Comparison of ENCODE assay signal across 8 cellular contexts in genomic region chr5:10016559-10016958, GRCh38.
DNase-seq lines count a peak whose midpoint lies in the region; FAIRE-seq and TF ChIP-seq lines count a peak whose summit lies in the region.
"Not testable (repeated sequence)": the region's sequence is repeated elsewhere in the genome, so short reads cannot be mapped to it uniquely, and the experiment has no call there.

No MANE protein-coding gene starts in this region.

- DNase-seq in Caki2 (ENCODE audit: low read depth) (peak; percentile 68), H9 (peak; percentile 61), NCI-H1417 (lab: John Stamatoyannopoulos, UW) (peak in 2 of 3 experiments; percentile 19 to 21), amniotic epithelial cell (ENCODE audit: low read depth) (peak; percentile 85), islet precursor cell (peak; percentile 56), renal cortical epithelial cell (ENCODE audit: low read depth) (peak; percentile 3)
- DNase-seq in PC-9; H1 (ENCODE audit: low read depth in 1 of 2, low spot score in 2 of 2): not testable (repeated sequence)

- not testable (repeated sequence) for H3K18ac ChIP-seq in H9 (ENCODE audit: insufficient read length, low read depth, low read length); H1 (ENCODE audit: extremely low read depth, low read length)

- not testable (repeated sequence) for H3K27ac ChIP-seq in H9 (ENCODE audit: insufficient read length, low read depth, low read length); PC-9; H1 (ENCODE audit: low read depth, low read length)

- peaks cover 15 to 17% of the 10 kb centered on the region in 2 experiments for H3K9me3 Mint-ChIP-seq in H9

- not testable (repeated sequence) for H2AFZ ChIP-seq in H9 (ENCODE audit: low read length); PC-9
- H2AFZ ChIP-seq in H1 (ENCODE audit: low read length): peak overlapping the region; percentile 56

- FAIRE-seq in H1 (lab: Jason Lieb, UNC): not testable (repeated sequence)

- H3K27me3 ChIP-seq in H9 (ENCODE audit: insufficient read depth, low read length); PC-9 (ENCODE audit: insufficient read depth, low read depth); H1 (replicated peaks in 1 of 4; ENCODE audit: control insufficient read depth in 3 of 4, extremely low read depth in 1 of 4, insufficient read depth in 3 of 4, low read length in 3 of 4): not testable (repeated sequence)

- H3F3A ChIP-seq in PC-9 (ENCODE audit: insufficient read depth, low read depth): not testable (repeated sequence)

- not testable (repeated sequence) for H3K79me1 ChIP-seq in H9 (ENCODE audit: insufficient read depth, low read depth, low read length, poor library complexity, severe bottlenecking); H1 (ENCODE audit: low read depth, low read length)

- not testable (repeated sequence) for H4K20me1 ChIP-seq in H9 (ENCODE audit: control insufficient read depth, insufficient read depth, insufficient read length); PC-9 (ENCODE audit: insufficient read depth); H1 (replicated peaks in 1 of 2; ENCODE audit: control insufficient read depth in 1 of 2, insufficient read depth in 2 of 2, low read length in 2 of 2)

- H3T11ph ChIP-seq in H9 (ENCODE audit: low read length): not testable (repeated sequence)

- not testable (repeated sequence) for TF ChIP-seq RAD21 in H1 (IDR thresholded peaks at IDR 0.05 in 1 of 2, conservative IDR thresholded peaks at IDR 0.05 in 1 of 2; ENCODE audit: low read depth in 2 of 2, low read length in 2 of 2)

- no CpG with 5 or more reads among the region's 8 CpGs for WGBS in H9 (ENCODE audit: extremely low coverage, insufficient read length, low lambda C conversion rate)
- WGBS in H1 (ENCODE audit: extremely low coverage in 1 of 2, insufficient coverage in 1 of 2, insufficient read length in 1 of 2, insufficient replicate concordance in 2 of 2, low coverage in 1 of 2, low lambda C conversion rate in 2 of 2, missing lambda C conversion rate in 1 of 2), 2 experiments: 87% methylated on average over 8 of the region's 8 CpGs; no CpG with 5 or more reads in 1 of the 2 experiments

- POLR2A ChIA-PET in PC-9 (lab: Charles Lee; ENCODE audit: unreplicated experiment); H1 (lab: Charles Lee; ENCODE audit: partially characterized antibody): not testable (repeated sequence)

- not testable (repeated sequence) for H2BK120ac ChIP-seq in H9 (ENCODE audit: low read depth, low read length, poor library complexity, severe bottlenecking); H1 (replicated peaks; ENCODE audit: low read depth, low read length)

- not testable (repeated sequence) for H3K36me3 ChIP-seq in PC-9 (ENCODE audit: low read depth); H1 (ENCODE audit: control insufficient read depth in 2 of 4, insufficient read depth in 4 of 4, low read length in 3 of 4)

- not testable (repeated sequence) for H2BK15ac ChIP-seq in H9 (ENCODE audit: low read depth, low read length); H1 (ENCODE audit: low read length)

- intact Hi-C loops in PC-9 (cut with micrococcal nuclease; ENCODE audit: unreplicated experiment): not testable (repeated sequence)

- BruUV-seq in PC-9 (replicated peaks; lab: Mats Ljungman, UMichigan): not testable (repeated sequence)

- not testable (repeated sequence) for H3K4ac ChIP-seq in H9 (ENCODE audit: low read depth, low read length); H1 (replicated peaks; ENCODE audit: insufficient read length, low read depth, low read length)

- not testable (repeated sequence) for TF ChIP-seq EP300 in H1 (IDR thresholded peaks at IDR 0.05; ENCODE audit: borderline replicate concordance in 1 of 2, low read depth in 2 of 2, low read length in 2 of 2)

- 0 out of 7 replicates have a peak overlapping the region, but pooled peaks of 1 of the 3 experiments have one; percentile 49 for H3K27ac Mint-ChIP-seq in H9

- not testable (repeated sequence) for H3K14ac ChIP-seq in H9 (ENCODE audit: insufficient read depth, low read length); H1 (ENCODE audit: insufficient read length)

- not testable (repeated sequence) for H3K27me3 Mint-ChIP-seq in H9 (ENCODE audit: low read depth)

- not testable (repeated sequence) for H3K23ac ChIP-seq in H9 (ENCODE audit: insufficient read length, low read depth, low read length); H1 (ENCODE audit: insufficient read length)

- CTCF ChIA-PET in PC-9 (lab: Charles Lee): not testable (repeated sequence)
- CTCF ChIA-PET in H1 (lab: Charles Lee; ENCODE audit: partially characterized antibody): interaction anchor here (5.1 kb wide), 1 partner anchor 13 kb away, joined by 27 read pairs; no protein-coding TSS in a partner anchor

- H3K56ac ChIP-seq in H9 (ENCODE audit: insufficient read length, low read depth, low read length); H1 (replicated peaks; ENCODE audit: insufficient read length, low read depth, low read length): not testable (repeated sequence)

- TF ChIP-seq POLR2A in H1 (IDR thresholded peaks at IDR 0.05; ENCODE audit: control extremely low read depth in 1 of 2, low read depth in 2 of 2, low read length in 2 of 2): not testable (repeated sequence)

- not testable (repeated sequence) for H4K91ac ChIP-seq in H9 (ENCODE audit: insufficient read length, low read depth, low read length); H1 (replicated peaks; ENCODE audit: insufficient read length, low read length)

- H4K5ac ChIP-seq in H9 (ENCODE audit: insufficient read length, low read depth, low read length); H1 (ENCODE audit: insufficient read length, low read depth, low read length): not testable (repeated sequence)

- H2BK5ac ChIP-seq in H9 (ENCODE audit: insufficient read length, low read length): not testable (repeated sequence)
- H2BK5ac ChIP-seq in H1 (ENCODE audit: low read depth, low read length): peak overlapping the region; percentile 66

- in situ Hi-C loops in Caki2 (cut with HindIII; ENCODE audit: low pct_unique_long_range_greater_than_20kb, low sequenced_read_pairs): not testable (repeated sequence)

- H3K36me3 Mint-ChIP-seq in H9 (ENCODE audit: insufficient read depth in 1 of 3, low read depth in 3 of 3): not testable (repeated sequence)

- H3K4me1 Mint-ChIP-seq in H9: not testable (repeated sequence)

- H3K79me2 ChIP-seq in H9 (ENCODE audit: insufficient read depth, low read length); PC-9 (ENCODE audit: low read depth); H1 (ENCODE audit: control insufficient read depth in 1 of 2, insufficient read depth in 2 of 2, low read length in 2 of 2): not testable (repeated sequence)

- H2AK5ac ChIP-seq in H9 (ENCODE audit: insufficient read length, low read length); H1 (ENCODE audit: low read depth, low read length): not testable (repeated sequence)

- not testable (repeated sequence) for H3K4me2 ChIP-seq in H9 (ENCODE audit: insufficient read depth, insufficient read length, low read length); H1 (ENCODE audit: insufficient read depth in 1 of 2, low read depth in 2 of 2, low read length in 2 of 2)
- peak overlapping the region; percentile 13; the same call in 1 of the 2 replicates for H3K4me2 ChIP-seq in PC-9

- H2BK20ac ChIP-seq in H9 (ENCODE audit: low read depth, low read length, poor library complexity, severe bottlenecking); H1 (ENCODE audit: low read length): not testable (repeated sequence)

- not testable (repeated sequence) for H3K9me2 ChIP-seq in PC-9 (ENCODE audit: insufficient read depth)

- H3K4me3 Mint-ChIP-seq in H9: not testable (repeated sequence)

- not testable (repeated sequence) for H3K9ac ChIP-seq in H9 (ENCODE audit: extremely low read depth, insufficient read length, low read length); H1 (replicated peaks in 1 of 4; ENCODE audit: extremely low read depth in 1 of 4, low read depth in 3 of 4, low read length in 3 of 4)

- H3K4me3 ChIP-seq in PC-9; H1 (ENCODE audit: extremely low read depth in 1 of 4, insufficient read depth in 2 of 4, low read depth in 3 of 4, low read length in 4 of 4): not testable (repeated sequence)

- H2BK12ac ChIP-seq in H9 (ENCODE audit: insufficient read length, low read depth, low read length); H1 (ENCODE audit: low read depth, low read length): not testable (repeated sequence)

- H4K8ac ChIP-seq in H9 (replicated peaks; ENCODE audit: insufficient read length, low read depth, low read length); H1 (ENCODE audit: extremely low read depth, insufficient read depth, low read length): not testable (repeated sequence)

- not testable (repeated sequence) for TF ChIP-seq CTCF in H9 (conservative IDR thresholded peaks at IDR 0.05); PC-9 (conservative IDR thresholded peaks at IDR 0.05); H1 (IDR thresholded peaks at IDR 0.05; ENCODE audit: control extremely low read depth in 1 of 3, insufficient read depth in 1 of 3, low read depth in 1 of 3, low read length in 3 of 3)

- H3K4me1 ChIP-seq in H9 (ENCODE audit: insufficient read depth, low read length); H1 (replicated peaks in 1 of 4; ENCODE audit: control insufficient read depth in 3 of 4, insufficient read depth in 4 of 4, low read length in 3 of 4): not testable (repeated sequence)
- H3K4me1 ChIP-seq in PC-9 (replicated peaks; ENCODE audit: insufficient read depth): peaks cover 18% of the 10 kb centered on the region

- H3K23me2 ChIP-seq in H9 (ENCODE audit: insufficient read length, low read depth, low read length, poor library complexity, severe bottlenecking); H1 (ENCODE audit: low read depth, low read length): not testable (repeated sequence)

- not testable (repeated sequence) for H3K9me3 ChIP-seq in H9 (ENCODE audit: control insufficient read depth, low read depth, low read length); H1 (ENCODE audit: insufficient read depth in 2 of 2, low read depth in 1 of 2, low read length in 1 of 2)
- H3K9me3 ChIP-seq in PC-9 (ENCODE audit: insufficient read depth, low read depth): peaks cover 14% of the 10 kb centered on the region; the same call in 1 of the 2 replicates
